Comparison of ENCODE assay signal across 26 cellular contexts in genomic region chr9:8652282-8652681, GRCh38.
DNase-seq lines count a peak whose midpoint lies in the region; ATAC-seq and TF ChIP-seq lines count a peak whose summit lies in the region.
"Had no signal": no experiment of that assay in that cellular context is flagged by ENCODE, and none has a peak within 500 bp of the region (broad histone marks: within the 10 kb centered on the region; RNA-seq: fewer than 3 reads in every experiment).

No MANE protein-coding gene starts in this region.

- H3K9me2 ChIP-seq in PC-9 (ENCODE audit: insufficient read depth) = no peaks in the 10 kb centered on the region

- H3F3A ChIP-seq in PC-9 (ENCODE audit: insufficient read depth, low read depth) = no peaks in the 10 kb centered on the region

- no peak for TF ChIP-seq CTCF in heart right ventricle (IDR thresholded peaks at IDR 0.05)
- TF ChIP-seq CTCF in nephron (IDR thresholded peaks at IDR 0.05; ENCODE audit: unreplicated experiment in 3 of 3) = no peak
- no peak for TF ChIP-seq CTCF in PC-9 (conservative IDR thresholded peaks at IDR 0.05)

- BruUV-seq in PC-9 (replicated peaks; lab: Mats Ljungman, UMichigan) = no TSS peak

- POLR2A ChIA-PET in PC-9 (lab: Charles Lee; ENCODE audit: unreplicated experiment) = no interaction called here

- no peaks in the 10 kb centered on the region for H3K27me3 Mint-ChIP-seq in nephron (ENCODE audit: low read depth)
- H3K27me3 Mint-ChIP-seq: activated naive CD8-positive, alpha-beta T cell treated with anti-CD3 and anti-CD28 coated beads, Interleukin-2, amount 50 U/mL, for 24 hours; B cell; IgD-negative memory B cell had no signal

- H3K4me3 Mint-ChIP-seq in nephron = peak overlapping the region in 1 of 3 experiments; percentile 56
- H3K4me3 Mint-ChIP-seq: activated naive CD8-positive, alpha-beta T cell treated with anti-CD3 and anti-CD28 coated beads, Interleukin-2, amount 50 U/mL, for 24 hours; activated T-cell treated with anti-CD3 and anti-CD28 coated beads, Interleukin-2, amount 50 U/mL, for 24 hours; B cell; CD8-positive, alpha-beta T cell; IgD-negative memory B cell; neural crest cell had no signal

- no peaks in the 10 kb centered on the region for H3K36me3 ChIP-seq in heart right ventricle
- no peaks in the 10 kb centered on the region for H3K36me3 ChIP-seq in PC-9 (ENCODE audit: low read depth)
- H3K36me3 ChIP-seq: sigmoid colon had no signal

- H3K4me2 ChIP-seq in PC-9 = no peak overlapping the region

- peaks cover under 1% of the 10 kb centered on the region for H3K36me3 Mint-ChIP-seq in nephron (ENCODE audit: low read depth)
- H3K36me3 Mint-ChIP-seq: CD8-positive, alpha-beta T cell; IgD-negative memory B cell had no signal

- CTCF ChIA-PET in PC-9 (lab: Charles Lee) = no interaction called here

- intact Hi-C loops in heart right ventricle (cut with DNase I) (no loop called here), Right ventricle myocardium superior (cut with DNase I) (no loop called here), PC-9 (cut with micrococcal nuclease; ENCODE audit: unreplicated experiment) (no loop called here)

- peak overlapping the region; percentile 18 to 70 (median 36) for H3K27ac Mint-ChIP-seq in nephron
- H3K27ac Mint-ChIP-seq: activated naive CD8-positive, alpha-beta T cell treated with anti-CD3 and anti-CD28 coated beads, Interleukin-2, amount 50 U/mL, for 24 hours; activated T-cell treated with anti-CD3 and anti-CD28 coated beads, Interleukin-2, amount 50 U/mL, for 24 hours; B cell; CD8-positive, alpha-beta T cell; IgD-negative memory B cell had no signal

- WGBS in heart right ventricle, 2 donors = 42 to 46% methylated on average over 1 of the region's 1 CpG

- no peaks in the 10 kb centered on the region for H3K9me3 Mint-ChIP-seq in nephron
- H3K9me3 Mint-ChIP-seq: activated naive CD8-positive, alpha-beta T cell treated with anti-CD3 and anti-CD28 coated beads, Interleukin-2, amount 50 U/mL, for 24 hours; activated T-cell treated with anti-CD3 and anti-CD28 coated beads, Interleukin-2, amount 50 U/mL, for 24 hours; CD8-positive, alpha-beta T cell; neural crest cell had no signal

- no peaks in the 10 kb centered on the region for H3K79me2 ChIP-seq in PC-9 (ENCODE audit: low read depth)

- H3K27ac ChIP-seq in heart right ventricle (no peak overlapping the region), angular gyrus (ENCODE audit: low read depth, low read length) (peak overlapping the region; percentile 8), PC-9 (no peak overlapping the region)
- H3K27ac ChIP-seq: sigmoid colon had no signal

- H3K4me3 ChIP-seq in heart right ventricle = no peak overlapping the region
- no peak overlapping the region for H3K4me3 ChIP-seq in PC-9
- H3K4me3 ChIP-seq: lung, sigmoid colon had no signal

- H3K27me3 ChIP-seq in heart right ventricle (no peaks in the 10 kb centered on the region), PC-9 (ENCODE audit: insufficient read depth, low read depth) (no peaks in the 10 kb centered on the region)
- H3K27me3 ChIP-seq: sigmoid colon had no signal

- H4K20me1 ChIP-seq in PC-9 (ENCODE audit: insufficient read depth) = no peaks in the 10 kb centered on the region

- ATAC-seq in heart right ventricle (peak in 6 of 8 donors; percentile 61 to 88 (median 80)), Right ventricle myocardium superior (ENCODE audit: poor library complexity) (no peak), GM18519 (IDR thresholded peaks at IDR 0.05; ENCODE audit: low FRiP score, unreplicated experiment) (no peak), HG03354 (IDR thresholded peaks at IDR 0.05; ENCODE audit: poor library complexity, severe bottlenecking, unreplicated experiment) (no peak)
- ATAC-seq: activated naive CD8-positive, alpha-beta T cell treated with anti-CD3 and anti-CD28 coated beads, Interleukin-2, amount 50 U/mL, for 24 hours; CD8-positive, alpha-beta T cell; PC-3; Right ventricle myocardium inferior had no signal

- DNase-seq in heart right ventricle = peak in 1 of 2 donors; percentile 12
- DNase-seq in Right ventricle myocardium superior = no peak
- DNase-seq in PC-9 = no peak
- no peak for DNase-seq in stimulated activated CD4-positive, alpha-beta T cell treated with anti-CD3 and anti-CD28 coated beads, Interleukin-4, amount 100 ng/mL, for 24 hours
- DNase-seq: activated CD4-positive, alpha-beta T cell treated with anti-CD3 and anti-CD28 coated beads for 48 hours; activated CD8-positive, alpha-beta memory T cell treated with anti-CD3 and anti-CD28 coated beads for 24 hours; activated naive CD8-positive, alpha-beta T cell treated with anti-CD3 and anti-CD28 coated beads, Interleukin-2, amount 50 U/mL, for 24 hours; activated T-cell treated with anti-CD3 and anti-CD28 coated beads, Interleukin-2, amount 50 U/mL, for 24 hours; CD8-positive, alpha-beta T cell; effector CD8-positive, alpha-beta T cell; kidney glomerular epithelial cell; NCI-H1048; NCI-H2029 treated with DMSO at 0.1 percent for 48 hours; PC-3; sigmoid colon; stimulated activated CD4-positive, alpha-beta T cell treated with anti-CD3 and anti-CD28 coated beads, Interleukin-15, amount 100 ng/mL, for 24 hours; stimulated activated naive CD4-positive, alpha-beta T cell treated with Interleukin-2 at 50 U/mL for 16 hours had no signal

- H3K4me1 ChIP-seq in heart right ventricle (peaks cover 0 to 23% (median 12%) of the 10 kb centered on the region in 9 donors), PC-9 (replicated peaks; ENCODE audit: insufficient read depth) (no peaks in the 10 kb centered on the region)

- no peak overlapping the region for H2AFZ ChIP-seq in PC-9

- H3K9me3 ChIP-seq in heart right ventricle (no peaks in the 10 kb centered on the region), PC-9 (ENCODE audit: insufficient read depth, low read depth) (no peaks in the 10 kb centered on the region)
- H3K9me3 ChIP-seq: sigmoid colon had no signal

- H3K4me1 Mint-ChIP-seq in nephron = peaks cover 73% of the 10 kb centered on the region
- H3K4me1 Mint-ChIP-seq: activated naive CD8-positive, alpha-beta T cell treated with anti-CD3 and anti-CD28 coated beads, Interleukin-2, amount 50 U/mL, for 24 hours had no signal

Comparison
In these comparisons a context has a peak if more than half of its experiments do, and no peak if none do; other contexts are left out.
1. ATAC-seq: peak in heart right ventricle (6 of 8); none in Right ventricle myocardium superior (single experiment), GM18519 (single experiment) and HG03354 (single experiment).